17 cellular contexts compared by ENCODE assay signal in the genomic region with DNA sequence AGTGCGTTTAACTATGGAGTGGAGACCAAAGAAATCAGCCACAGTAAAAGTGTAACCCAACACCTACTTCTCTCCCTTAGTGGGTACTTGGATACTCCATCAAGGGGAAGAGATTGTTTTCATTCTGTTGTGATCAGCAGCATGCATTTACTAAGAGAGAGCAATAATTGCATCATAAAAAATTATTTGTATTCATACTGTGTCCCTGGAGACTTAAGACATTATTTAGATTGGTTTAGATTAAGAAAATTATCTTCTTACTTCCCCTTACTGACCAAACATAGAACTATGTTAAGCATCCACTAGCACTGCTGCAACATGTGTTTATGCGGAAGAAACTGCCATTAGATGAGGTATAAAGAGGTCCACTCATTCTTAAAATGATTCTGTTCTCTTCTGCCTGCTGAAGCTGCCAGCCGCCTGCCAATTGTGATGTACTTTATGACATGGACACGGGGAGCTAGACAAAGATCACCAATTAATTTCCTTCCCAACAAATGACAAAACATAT.
DNase-seq lines count a peak whose midpoint lies in the region; ATAC-seq and TF ChIP-seq lines count a peak whose summit lies in the region.
"Had no signal": no experiment of that assay in that cellular context is flagged by ENCODE, and none has a peak within 500 bp of the region (broad histone marks: within the 10 kb centered on the region; RNA-seq: fewer than 3 reads in every experiment).

No MANE protein-coding gene starts in this region.

- H3K9me3 Mint-ChIP-seq in chondrocyte (ENCODE audit: low read depth) (peaks cover 34% of the 10 kb centered on the region), osteocyte (ENCODE audit: unreplicated experiment) (peaks cover 22% of the 10 kb centered on the region)

- H3K36me3 ChIP-seq in tibial nerve (no peaks in the 10 kb centered on the region), body of pancreas (replicated peaks in 1 of 2; ENCODE audit: insufficient read depth in 1 of 2, low read depth in 2 of 2) (no peaks in the 10 kb centered on the region)
- H3K36me3 ChIP-seq: lower lobe of right lung, right atrium auricular region had no signal

- H3K27ac ChIP-seq in tibial nerve (no peak overlapping the region), body of pancreas (no peak overlapping the region)
- H3K27ac ChIP-seq: lower lobe of right lung, right atrium auricular region had no signal

- TF ChIP-seq CTCF in chondrocyte (IDR thresholded peaks at IDR 0.05) (no peak), osteocyte (IDR thresholded peaks at IDR 0.05) (no peak), tibial nerve (IDR thresholded peaks at IDR 0.05) (no peak), body of pancreas (IDR thresholded peaks at IDR 0.05) (no peak)

- intact Hi-C loops in body of pancreas (cut with DNase I), result no loop called here

- H3K4me3 ChIP-seq in tibial nerve, result no peak overlapping the region
- H3K4me3 ChIP-seq in body of pancreas, result no peak overlapping the region
- H3K4me3 ChIP-seq: lower lobe of right lung, right atrium auricular region had no signal

- peak; percentile 15 for DNase-seq in GM04503 (ENCODE audit: low read depth)
- peak; percentile 73 for DNase-seq in NCI-H187 treated with DMSO at 0.1 percent for 48 hours (lab: John Stamatoyannopoulos, UW)
- no peak for DNase-seq in chondrocyte (ENCODE audit: low spot score)
- DNase-seq in osteocyte (ENCODE audit: extremely low spot score, unreplicated experiment), result no peak
- no peak for DNase-seq in AG08395 (ENCODE audit: low spot score)
- no peak for DNase-seq in tibial nerve (ENCODE audit: low spot score in 2 of 2)
- no peak for DNase-seq in body of pancreas
- DNase-seq: activated naive CD4-positive, alpha-beta T cell treated with anti-CD3 and anti-CD28 coated beads for 36 hours; COR-L47; H9; lower lobe of right lung; NCI-H446; stimulated activated CD4-positive, alpha-beta T cell treated with anti-CD3 and anti-CD28 coated beads, Interleukin-4, amount 100 ng/mL, for 24 hours had no signal

- H3K4me1 Mint-ChIP-seq in chondrocyte (ENCODE audit: low read depth), result peaks cover 33% of the 10 kb centered on the region
- H3K4me1 Mint-ChIP-seq in osteocyte (ENCODE audit: unreplicated experiment), result peaks cover 16% of the 10 kb centered on the region
- H3K4me1 Mint-ChIP-seq: stimulated activated effector memory CD8-positive, alpha-beta T cell treated with anti-CD3 and anti-CD28 coated beads, Interleukin-12 subunit alpha, Interleukin-12 subunit beta, amount 100 ng/mL, for 72 hours had no signal

- H3K36me3 Mint-ChIP-seq in chondrocyte (ENCODE audit: low read depth) (peaks cover 6% of the 10 kb centered on the region), osteocyte (ENCODE audit: unreplicated experiment) (no peaks in the 10 kb centered on the region)
- H3K36me3 Mint-ChIP-seq: stimulated activated effector memory CD8-positive, alpha-beta T cell treated with anti-CD3 and anti-CD28 coated beads, Interleukin-12 subunit alpha, Interleukin-12 subunit beta, amount 100 ng/mL, for 72 hours had no signal

- H3K4me3 Mint-ChIP-seq in chondrocyte (ENCODE audit: unreplicated experiment) (no peak overlapping the region), osteocyte (ENCODE audit: unreplicated experiment) (no peak overlapping the region)
- H3K4me3 Mint-ChIP-seq: activated naive CD4-positive, alpha-beta T cell treated with anti-CD3 and anti-CD28 coated beads for 36 hours; H9; nephron; stimulated activated effector memory CD8-positive, alpha-beta T cell treated with anti-CD3 and anti-CD28 coated beads, Interleukin-12 subunit alpha, Interleukin-12 subunit beta, amount 100 ng/mL, for 72 hours; WTC11 had no signal

- H3K27me3 ChIP-seq in tibial nerve, result no peaks in the 10 kb centered on the region
- H3K27me3 ChIP-seq in body of pancreas, result no peaks in the 10 kb centered on the region
- H3K27me3 ChIP-seq: right atrium auricular region had no signal

- H3K27me3 Mint-ChIP-seq in chondrocyte (ENCODE audit: low read depth) (no peaks in the 10 kb centered on the region), osteocyte (ENCODE audit: unreplicated experiment) (no peaks in the 10 kb centered on the region)

- H3K9me3 ChIP-seq in tibial nerve (peaks cover 0 to 18% (median 0%) of the 10 kb centered on the region in 4 donors), body of pancreas (no peaks in the 10 kb centered on the region)
- H3K9me3 ChIP-seq: lower lobe of right lung had no signal

- no peak for ATAC-seq in body of pancreas
- ATAC-seq: stimulated activated effector memory CD8-positive, alpha-beta T cell treated with anti-CD3 and anti-CD28 coated beads, Interleukin-12 subunit alpha, Interleukin-12 subunit beta, amount 100 ng/mL, for 72 hours; WTC11 had no signal

- TF ChIP-seq EP300 in tibial nerve (IDR thresholded peaks at IDR 0.05), result no peak

- TF ChIP-seq POLR2A in tibial nerve (IDR thresholded peaks at IDR 0.05) (no peak), body of pancreas (IDR thresholded peaks at IDR 0.05) (no peak)

- 71 to 76% methylated on average over 4 of the region's 4 CpGs for WGBS in tibial nerve, 2 donors
- WGBS in body of pancreas, 2 donors, result 72 to 73% methylated on average over 4 of the region's 4 CpGs

- H3K4me1 ChIP-seq in tibial nerve (peaks cover 0 to 7% (median 0%) of the 10 kb centered on the region in 4 donors), body of pancreas (peaks cover 27% of the 10 kb centered on the region)
- H3K4me1 ChIP-seq: lower lobe of right lung, right atrium auricular region had no signal

- H3K27ac Mint-ChIP-seq in chondrocyte (ENCODE audit: unreplicated experiment), result peak overlapping the region; percentile 95
- peak overlapping the region; percentile 24 for H3K27ac Mint-ChIP-seq in osteocyte (ENCODE audit: unreplicated experiment)
- H3K27ac Mint-ChIP-seq: activated naive CD4-positive, alpha-beta T cell treated with anti-CD3 and anti-CD28 coated beads for 36 hours; nephron; stimulated activated effector memory CD8-positive, alpha-beta T cell treated with anti-CD3 and anti-CD28 coated beads, Interleukin-12 subunit alpha, Interleukin-12 subunit beta, amount 100 ng/mL, for 72 hours; WTC11 had no signal

Comparison
In these comparisons a context has a peak if more than half of its experiments do, and no peak if none do; other contexts are left out.
1. DNase-seq: peak in GM04503 (single experiment) and NCI-H187 treated with DMSO at 0.1 percent for 48 hours (single experiment); none in chondrocyte (single experiment), osteocyte (single experiment), AG08395 (single experiment), tibial nerve (0 of 2) and body of pancreas (0 of 4).